Comparison of ENCODE assay signal across 28 cellular contexts in the genomic region with DNA sequence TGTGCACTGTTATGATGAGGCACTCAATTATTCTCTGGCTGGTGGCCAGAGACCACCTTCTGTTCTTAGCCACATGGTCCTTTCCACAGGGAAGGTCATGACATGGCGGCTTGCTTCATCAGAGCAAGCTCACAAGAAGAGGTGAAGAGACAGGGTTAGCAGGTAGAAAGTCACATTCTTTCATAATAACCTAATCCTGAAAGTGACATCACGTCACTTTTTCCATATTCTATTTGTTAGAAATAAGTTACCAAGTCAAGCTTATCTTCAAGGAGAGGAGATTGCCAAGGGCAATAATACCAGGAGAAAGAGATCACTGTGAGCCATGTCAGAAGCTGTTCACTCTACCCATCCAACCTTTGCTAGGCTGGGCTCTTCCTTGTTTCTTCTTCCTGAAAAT.
DNase-seq lines count a peak whose midpoint lies in the region; ATAC-seq, FAIRE-seq and TF ChIP-seq lines count a peak whose summit lies in the region.
"Had no signal": no experiment of that assay in that cellular context is flagged by ENCODE, and none has a peak within 500 bp of the region (broad histone marks: within the 10 kb centered on the region; RNA-seq: fewer than 3 reads in every experiment).

No MANE protein-coding gene starts in this region.

- H3K9me3 Mint-ChIP-seq in activated CD8-positive, alpha-beta memory T cell treated with anti-CD3 and anti-CD28 coated beads, Interleukin-2, amount 10 ng/mL, durations not matched to agents 7 days and 5 days (ENCODE audit: low read depth), result no peaks in the 10 kb centered on the region
- H3K9me3 Mint-ChIP-seq: CD4-positive, alpha-beta T cell had no signal

- CTCF ChIA-PET in activated CD8-positive, alpha-beta memory T cell treated with anti-CD3 and anti-CD28 coated beads, Interleukin-2, amount 10 ng/mL, durations not matched to agents 7 days and 5 days (lab: Charles Lee), result no interaction called here
- CTCF ChIA-PET in HEK293T (lab: Yijun Ruan, JAX), result no interaction called here

- no peak overlapping the region for H3K27ac Mint-ChIP-seq in activated CD8-positive, alpha-beta memory T cell treated with anti-CD3 and anti-CD28 coated beads, Interleukin-2, amount 10 ng/mL, durations not matched to agents 7 days and 5 days
- H3K27ac Mint-ChIP-seq: CD4-positive, alpha-beta T cell had no signal

- POLR2A ChIA-PET in HEK293T (lab: Yijun Ruan, JAX), result no interaction called here

- H3K4me3 Mint-ChIP-seq in activated CD8-positive, alpha-beta memory T cell treated with anti-CD3 and anti-CD28 coated beads, Interleukin-2, amount 10 ng/mL, durations not matched to agents 7 days and 5 days, result no peak overlapping the region
- H3K4me3 Mint-ChIP-seq: CD4-positive, alpha-beta T cell had no signal

- in situ Hi-C loops in ACHN (cut with HindIII; ENCODE audit: low pct_ligation_motif_present, low pct_unique_long_range_greater_than_20kb, low sequenced_read_pairs), result no loop called here

- FAIRE-seq in RCC 7860 (lab: Jason Lieb, UNC), result no peak
- FAIRE-seq: A204.1, GM12892, GM19239, HepG2, K562 had no signal

- ATAC-seq in activated CD8-positive, alpha-beta memory T cell treated with anti-CD3 and anti-CD28 coated beads, Interleukin-2, amount 10 ng/mL, durations not matched to agents 7 days and 5 days, result no peak
- ATAC-seq: HCT116, HepG2, K562, Right ventricle myocardium inferior, SK-N-SH treated with all-trans-retinoic acid at 6 μM for 48 hours had no signal

- H3K4me1 Mint-ChIP-seq in activated CD8-positive, alpha-beta memory T cell treated with anti-CD3 and anti-CD28 coated beads, Interleukin-2, amount 10 ng/mL, durations not matched to agents 7 days and 5 days, result no peaks in the 10 kb centered on the region

- peaks cover 7% of the 10 kb centered on the region for H3K27me3 Mint-ChIP-seq in activated CD8-positive, alpha-beta memory T cell treated with anti-CD3 and anti-CD28 coated beads, Interleukin-2, amount 10 ng/mL, durations not matched to agents 7 days and 5 days
- H3K27me3 Mint-ChIP-seq: CD4-positive, alpha-beta T cell had no signal

- peak; percentile 16 for DNase-seq in Daoy (ENCODE audit: low read depth)
- DNase-seq in NCI-H1694 (lab: John Stamatoyannopoulos, UW), result peak; percentile 49
- peak; percentile 57 for DNase-seq in RCC 7860 (ENCODE audit: low spot score)
- peak; percentile 66 for DNase-seq in kidney tubule cell (ENCODE audit: low spot score)
- no peak for DNase-seq in DMS153 (lab: John Stamatoyannopoulos, UW)
- DNase-seq in ACHN, result no peak
- no peak for DNase-seq in activated CD8-positive, alpha-beta memory T cell treated with anti-CD3 and anti-CD28 coated beads, Interleukin-2, amount 10 ng/mL, durations not matched to agents 7 days and 5 days
- no peak for DNase-seq in HEK293T (ENCODE audit: extremely low spot score)
- DNase-seq: AML-193; CD4-positive, alpha-beta T cell; DMS79 treated with DMSO at 0.1 percent for 48 hours; Kasumi-1; MV-4-11; NCI-H1105; NCI-H1436 treated with DMSO at 0.1 percent for 48 hours; NCI-H2029; NCI-H345; NCI-H510A treated with DMSO at 0.1 percent for 48 hours; NCI-H774; SJCRH30 had no signal

- no peaks in the 10 kb centered on the region for H3K36me3 Mint-ChIP-seq in activated CD8-positive, alpha-beta memory T cell treated with anti-CD3 and anti-CD28 coated beads, Interleukin-2, amount 10 ng/mL, durations not matched to agents 7 days and 5 days

TF ChIP-seq in HEK293T, 16 proteins besides CTCF, POLR2A, EP300 and RAD21:
- TF ChIP-seq ZNF384 (IDR thresholded peaks at IDR 0.05), result no peak
- no peak for TF ChIP-seq BHLHE40 (IDR thresholded peaks at IDR 0.05; ENCODE audit: borderline replicate concordance)
- TF ChIP-seq ELF4 (IDR thresholded peaks at IDR 0.05), result no peak
- no peak for TF ChIP-seq FOXA1 (IDR thresholded peaks at IDR 0.05)
- TF ChIP-seq CTBP1 (IDR thresholded peaks at IDR 0.05; ENCODE audit: borderline replicate concordance), result no peak
- no peak for TF ChIP-seq NFRKB (IDR thresholded peaks at IDR 0.05)
- no peak for TF ChIP-seq ARNT (IDR thresholded peaks at IDR 0.05)
- no peak for TF ChIP-seq L3MBTL2 (conservative IDR thresholded peaks at IDR 0.05)
- TF ChIP-seq SUZ12 (IDR thresholded peaks at IDR 0.05), result no peak
- no peak for TF ChIP-seq LEF1 (IDR thresholded peaks at IDR 0.05; ENCODE audit: borderline replicate concordance)
- no peak for TF ChIP-seq FOXK2 (IDR thresholded peaks at IDR 0.05)
- TF ChIP-seq SP1 (IDR thresholded peaks at IDR 0.05), result no peak
- TF ChIP-seq TARDBP (IDR thresholded peaks at IDR 0.05), result no peak
- TF ChIP-seq, protein P1, sequence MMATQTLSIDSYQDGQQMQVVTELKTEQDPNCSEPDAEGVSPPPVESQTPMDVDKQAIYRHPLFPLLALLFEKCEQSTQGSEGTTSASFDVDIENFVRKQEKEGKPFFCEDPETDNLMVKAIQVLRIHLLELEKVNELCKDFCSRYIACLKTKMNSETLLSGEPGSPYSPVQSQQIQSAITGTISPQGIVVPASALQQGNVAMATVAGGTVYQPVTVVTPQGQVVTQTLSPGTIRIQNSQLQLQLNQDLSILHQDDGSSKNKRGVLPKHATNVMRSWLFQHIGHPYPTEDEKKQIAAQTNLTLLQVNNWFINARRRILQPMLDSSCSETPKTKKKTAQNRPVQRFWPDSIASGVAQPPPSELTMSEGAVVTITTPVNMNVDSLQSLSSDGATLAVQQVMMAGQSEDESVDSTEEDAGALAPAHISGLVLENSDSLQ (IDR thresholded peaks at IDR 0.05), result no peak
- no peak for TF ChIP-seq HDGF (IDR thresholded peaks at IDR 0.05; ENCODE audit: borderline replicate concordance)
- no peak for TF ChIP-seq FOXM1 (IDR thresholded peaks at IDR 0.05; ENCODE audit: borderline replicate concordance)

Comparison
In these comparisons a context has a peak if more than half of its experiments do, and no peak if none do; other contexts are left out.
1. DNase-seq: peak in Daoy (single experiment), NCI-H1694 (single experiment), RCC 7860 (single experiment) and kidney tubule cell (single experiment); none in DMS153 (single experiment), ACHN (single experiment), activated CD8-positive, alpha-beta memory T cell treated with anti-CD3 and anti-CD28 coated beads, Interleukin-2, amount 10 ng/mL, durations not matched to agents 7 days and 5 days (single experiment) and HEK293T (single experiment).